ENCODE assay signal across 8 cellular contexts in genomic region chr7:23531794-23532489, GRCh38. TPM values are rescaled to one million over a fixed set of nuclear protein-coding genes. Genes with fewer than 3 reads are reported as not detected.
DNase-seq lines count a peak whose midpoint lies in the region; ATAC-seq, FAIRE-seq and TF ChIP-seq lines count a peak whose summit lies in the region.

Gene TRA2A, minus strand, starts transcription at chr7:23531981. Its CDS starts 157 bp downstream, at chr7:23531824.

- peak within 1 kb of the TSS; percentile 93 for H2AFZ ChIP-seq in OCI-LY3 (ENCODE audit: low read depth, low read length)

- FAIRE-seq in endometrium (lab: Jason Lieb, UNC): peak; percentile 88

- TF ChIP-seq CTCF in OCI-LY3 (IDR thresholded peaks at IDR 0.05; ENCODE audit: low read depth, low read length) (no peak), mesothelial cell of epicardium (IDR thresholded peaks at IDR 0.05; ENCODE audit: unreplicated experiment) (no peak)

- no peaks in the 10 kb centered on the region for H3K9me3 Mint-ChIP-seq in mesothelial cell of epicardium

- peaks cover 44% of the 10 kb centered on the region for H4K20me1 ChIP-seq in OCI-LY3 (ENCODE audit: insufficient read depth, low read length)

- H3K36me3 ChIP-seq in OCI-LY3 (replicated peaks; ENCODE audit: low read depth, low read length): peaks cover 19% of the 10 kb centered on the region

- H3K27ac ChIP-seq in OCI-LY3 (ENCODE audit: low read length): peak within 1 kb of the TSS; percentile 85

- H3K36me3 Mint-ChIP-seq in mesothelial cell of epicardium: no peaks in the 10 kb centered on the region

- H3K4me3 Mint-ChIP-seq in mesothelial cell of epicardium: peak within 1 kb of the TSS; percentile 100

- H3K9ac ChIP-seq in OCI-LY3 (ENCODE audit: low read length): peak within 1 kb of the TSS; percentile 100

- H3K79me2 ChIP-seq in OCI-LY3 (ENCODE audit: low read length): peaks cover 57% of the 10 kb centered on the region

- H3K4me1 Mint-ChIP-seq in mesothelial cell of epicardium: peaks cover 34% of the 10 kb centered on the region

- peak; percentile 86 for DNase-seq in DMS 273 treated with DMSO at 0.1 percent for 48 hours (lab: John Stamatoyannopoulos, UW)
- DNase-seq in HuH-7.5 (ENCODE audit: low spot score): peak; percentile 85
- peak; percentile 98 for DNase-seq in activated CD8-positive, alpha-beta memory T cell treated with anti-CD3 and anti-CD28 coated beads, Interleukin-2, amount 50 U/mL, for 48 hours
- peak; percentile 92 to 98 for DNase-seq in mesothelial cell of epicardium (ENCODE audit: low spot score in 2 of 2, unreplicated experiment in 2 of 2)
- DNase-seq in stimulated activated CD8-positive, alpha-beta memory T cell treated with anti-CD3 and anti-CD28 coated beads, Interleukin-15, amount 100 ng/mL, for 4 hours (ENCODE audit: low read depth in 2 of 2): peak; percentile 89 to 94

- peak within 1 kb of the TSS; percentile 100 for H3K27ac Mint-ChIP-seq in mesothelial cell of epicardium

- H3K9me3 ChIP-seq in OCI-LY3 (ENCODE audit: insufficient read depth, low read length): no peaks in the 10 kb centered on the region

- peak; percentile 96 for ATAC-seq in GM21528 (IDR thresholded peaks at IDR 0.05; ENCODE audit: low FRiP score, unreplicated experiment)

- H3K4me1 ChIP-seq in OCI-LY3 (ENCODE audit: low read length): peaks cover 18% of the 10 kb centered on the region; the same call in 1 of the 2 replicates

- peak within 1 kb of the TSS; percentile 96 for H3K4me2 ChIP-seq in OCI-LY3 (ENCODE audit: low read length)

- H3K27me3 ChIP-seq in OCI-LY3 (ENCODE audit: low read depth, low read length): no peaks in the 10 kb centered on the region

- no peaks in the 10 kb centered on the region for H3K27me3 Mint-ChIP-seq in mesothelial cell of epicardium (ENCODE audit: low read depth)

- H3K4me3 ChIP-seq in OCI-LY3 (ENCODE audit: low read length): peak within 1 kb of the TSS; percentile 99

RNA-seq across cellular contexts. Expression of gene TRA2A, which starts in this region (rescaled TPM):
- total RNA-seq in mesothelial cell of epicardium: 154 to 165 TPM (median 162 TPM) in 3 replicates

Comparison
In these comparisons a context has a peak if more than half of its experiments do, and no peak if none do; other contexts are left out.
1. Peak in every context shown above with its lines: DNase-seq, ATAC-seq, H3K4me3 ChIP-seq and H3K27ac ChIP-seq.